1 cellular context compared by ENCODE assay signal in the genomic region with DNA sequence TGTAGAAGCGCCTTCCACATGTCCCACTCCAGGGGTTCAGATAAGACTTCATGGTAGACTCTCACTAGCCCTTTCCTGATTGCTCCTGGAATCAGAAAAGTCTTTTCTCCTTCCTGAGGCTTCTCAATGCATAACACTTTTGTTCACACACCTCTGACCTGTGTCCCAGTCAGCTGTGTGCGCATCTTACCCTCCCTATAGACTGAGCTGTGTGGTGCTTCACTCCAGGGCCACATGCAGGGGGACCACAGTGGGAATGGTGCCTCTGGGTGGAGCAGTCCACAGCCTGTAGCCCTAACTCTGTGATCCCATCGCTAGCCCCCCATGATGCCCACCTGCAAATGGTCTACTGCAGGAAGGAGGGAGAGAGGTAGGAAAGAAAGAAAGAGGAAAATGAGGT.
TF ChIP-seq lines count a peak whose summit lies in the region.

No MANE protein-coding gene starts in this region.

TF ChIP-seq in K562, 482 proteins besides CTCF, POLR2A, EP300 and RAD21 (continued from another document):
- no peak for TF ChIP-seq ESRRB (CRISPR knock-in tag; IDR thresholded peaks at IDR 0.05; ENCODE audit: borderline replicate concordance)
- TF ChIP-seq CXXC5 (CRISPR knock-in tag; IDR thresholded peaks at IDR 0.05) = no peak
- no peak for TF ChIP-seq UBTF (IDR thresholded peaks at IDR 0.05; ENCODE audit: borderline replicate concordance in 1 of 2, low read depth in 2 of 2, low read length in 2 of 2)
- TF ChIP-seq, protein P1, sequence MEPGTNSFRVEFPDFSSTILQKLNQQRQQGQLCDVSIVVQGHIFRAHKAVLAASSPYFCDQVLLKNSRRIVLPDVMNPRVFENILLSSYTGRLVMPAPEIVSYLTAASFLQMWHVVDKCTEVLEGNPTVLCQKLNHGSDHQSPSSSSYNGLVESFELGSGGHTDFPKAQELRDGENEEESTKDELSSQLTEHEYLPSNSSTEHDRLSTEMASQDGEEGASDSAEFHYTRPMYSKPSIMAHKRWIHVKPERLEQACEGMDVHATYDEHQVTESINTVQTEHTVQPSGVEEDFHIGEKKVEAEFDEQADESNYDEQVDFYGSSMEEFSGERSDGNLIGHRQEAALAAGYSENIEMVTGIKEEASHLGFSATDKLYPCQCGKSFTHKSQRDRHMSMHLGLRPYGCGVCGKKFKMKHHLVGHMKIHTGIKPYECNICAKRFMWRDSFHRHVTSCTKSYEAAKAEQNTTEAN (CRISPR knock-in tag; IDR thresholded peaks at IDR 0.05) = no peak
- no peak for TF ChIP-seq TAL1 (IDR thresholded peaks at IDR 0.05)
- TF ChIP-seq MTF1 (CRISPR knock-in tag; IDR thresholded peaks at IDR 0.05; ENCODE audit: borderline replicate concordance) = no peak
- TF ChIP-seq ETV6 (IDR thresholded peaks at IDR 0.05; ENCODE audit: borderline replicate concordance in 1 of 2, low read depth in 2 of 2, low read length in 1 of 2) = no peak
- TF ChIP-seq ETV6 (CRISPR knock-in tag; IDR thresholded peaks at IDR 0.05; ENCODE audit: borderline replicate concordance) = no peak
- no peak for TF ChIP-seq HIVEP1 (CRISPR knock-in tag; IDR thresholded peaks at IDR 0.05)
- no peak for TF ChIP-seq LEF1 (IDR thresholded peaks at IDR 0.05)
- TF ChIP-seq TEAD1 (CRISPR knock-in tag; IDR thresholded peaks at IDR 0.05) = no peak
- no peak for TF ChIP-seq NR2F6 (CRISPR knock-in tag; IDR thresholded peaks at IDR 0.05)
- no peak for TF ChIP-seq CEBPG (CRISPR knock-in tag; IDR thresholded peaks at IDR 0.05)
- TF ChIP-seq CEBPG (tag; conservative IDR thresholded peaks at IDR 0.05 in 1 of 2, IDR thresholded peaks at IDR 0.05 in 1 of 2) = no peak
- TF ChIP-seq, protein P2, sequence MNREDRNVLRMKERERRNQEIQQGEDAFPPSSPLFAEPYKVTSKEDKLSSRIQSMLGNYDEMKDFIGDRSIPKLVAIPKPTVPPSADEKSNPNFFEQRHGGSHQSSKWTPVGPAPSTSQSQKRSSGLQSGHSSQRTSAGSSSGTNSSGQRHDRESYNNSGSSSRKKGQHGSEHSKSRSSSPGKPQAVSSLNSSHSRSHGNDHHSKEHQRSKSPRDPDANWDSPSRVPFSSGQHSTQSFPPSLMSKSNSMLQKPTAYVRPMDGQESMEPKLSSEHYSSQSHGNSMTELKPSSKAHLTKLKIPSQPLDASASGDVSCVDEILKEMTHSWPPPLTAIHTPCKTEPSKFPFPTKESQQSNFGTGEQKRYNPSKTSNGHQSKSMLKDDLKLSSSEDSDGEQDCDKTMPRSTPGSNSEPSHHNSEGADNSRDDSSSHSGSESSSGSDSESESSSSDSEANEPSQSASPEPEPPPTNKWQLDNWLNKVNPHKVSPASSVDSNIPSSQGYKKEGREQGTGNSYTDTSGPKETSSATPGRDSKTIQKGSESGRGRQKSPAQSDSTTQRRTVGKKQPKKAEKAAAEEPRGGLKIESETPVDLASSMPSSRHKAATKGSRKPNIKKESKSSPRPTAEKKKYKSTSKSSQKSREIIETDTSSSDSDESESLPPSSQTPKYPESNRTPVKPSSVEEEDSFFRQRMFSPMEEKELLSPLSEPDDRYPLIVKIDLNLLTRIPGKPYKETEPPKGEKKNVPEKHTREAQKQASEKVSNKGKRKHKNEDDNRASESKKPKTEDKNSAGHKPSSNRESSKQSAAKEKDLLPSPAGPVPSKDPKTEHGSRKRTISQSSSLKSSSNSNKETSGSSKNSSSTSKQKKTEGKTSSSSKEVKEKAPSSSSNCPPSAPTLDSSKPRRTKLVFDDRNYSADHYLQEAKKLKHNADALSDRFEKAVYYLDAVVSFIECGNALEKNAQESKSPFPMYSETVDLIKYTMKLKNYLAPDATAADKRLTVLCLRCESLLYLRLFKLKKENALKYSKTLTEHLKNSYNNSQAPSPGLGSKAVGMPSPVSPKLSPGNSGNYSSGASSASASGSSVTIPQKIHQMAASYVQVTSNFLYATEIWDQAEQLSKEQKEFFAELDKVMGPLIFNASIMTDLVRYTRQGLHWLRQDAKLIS (CRISPR knock-in tag; IDR thresholded peaks at IDR 0.05) = no peak
- no peak for TF ChIP-seq BHLHE40 (IDR thresholded peaks at IDR 0.05; ENCODE audit: low read length)
- no peak for TF ChIP-seq ZZZ3 (IDR thresholded peaks at IDR 0.05)
- no peak for TF ChIP-seq ZBTB17 (CRISPR knock-in tag; IDR thresholded peaks at IDR 0.05)
